8 cellular contexts compared by ENCODE assay signal in the genomic region with DNA sequence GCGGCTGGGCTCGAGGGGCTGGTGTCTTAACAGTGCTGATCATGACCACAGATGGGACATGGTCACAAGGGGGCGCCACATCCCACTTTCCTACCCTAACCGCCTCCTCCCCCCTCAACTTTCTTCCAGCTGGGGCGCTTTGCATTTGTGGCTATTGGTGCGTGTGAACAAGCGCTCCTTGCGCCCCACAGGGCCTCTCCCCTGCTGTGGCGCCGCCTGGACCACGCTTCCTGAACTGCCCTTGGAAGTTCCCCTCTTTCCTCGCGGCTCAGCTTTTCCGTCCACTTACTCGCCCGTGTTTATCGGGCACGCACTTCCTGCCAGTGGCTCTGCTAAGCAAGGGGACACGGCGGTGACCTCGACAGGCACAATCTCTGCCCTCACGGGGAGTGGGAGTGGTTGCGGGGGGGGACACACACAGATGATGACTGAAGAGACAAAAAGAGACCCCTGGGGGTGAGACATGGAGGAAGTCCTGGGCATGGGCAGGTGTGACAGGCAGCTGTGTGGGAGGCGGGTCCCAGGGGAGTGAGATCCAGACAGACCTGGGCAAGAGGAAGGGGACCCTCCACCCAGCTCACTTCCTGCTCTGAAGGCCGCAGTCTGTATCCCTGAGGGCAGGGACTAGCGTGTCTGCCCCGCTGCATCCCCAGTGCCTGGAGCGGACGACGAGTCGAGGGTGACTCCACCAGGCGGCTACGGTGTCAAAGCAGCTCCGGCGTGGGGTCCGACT. TPM values are rescaled to one million over a fixed set of nuclear protein-coding genes. Genes with fewer than 3 reads are reported as not detected.
A peak's percentile ranks its signal among the peaks of the same experiment; 100 is the strongest.
DNase-seq lines count a peak whose midpoint lies in the region; ATAC-seq and TF ChIP-seq lines count a peak whose summit lies in the region.

No MANE protein-coding gene starts in this region.

- peaks cover 13% of the 10 kb centered on the region for H3K27me3 Mint-ChIP-seq in activated CD8-positive, alpha-beta T cell treated with anti-CD3 and anti-CD28 coated beads for 36 hours
- H3K27me3 Mint-ChIP-seq in effector memory CD8-positive, alpha-beta T cell = peaks cover 0 to 11% of the 10 kb centered on the region in 2 donors

- H3K4me3 ChIP-seq in mesodermal cell (ENCODE audit: extremely low read depth, insufficient read depth, low read length, poor library complexity, severe bottlenecking) = peak overlapping the region; percentile 33

- ATAC-seq in HG03097 (IDR thresholded peaks at IDR 0.05; ENCODE audit: low FRiP score, unreplicated experiment) = peak; percentile 63
- ATAC-seq in activated CD8-positive, alpha-beta T cell treated with anti-CD3 and anti-CD28 coated beads for 36 hours = peak; percentile 86
- ATAC-seq in effector memory CD8-positive, alpha-beta T cell (replicated peaks) = peak; percentile 77

- CTCF ChIA-PET in activated CD8-positive, alpha-beta T cell treated with anti-CD3 and anti-CD28 coated beads for 36 hours (lab: Charles Lee) = interaction anchor here (0.6 to 3.1 kb wide), 18 partner anchors 8 to 349 kb away, joined by 3 to 24 read pairs (median 5); no protein-coding TSS in a partner anchor

- intact Hi-C loops in activated CD8-positive, alpha-beta T cell treated with anti-CD3 and anti-CD28 coated beads for 36 hours (cut with micrococcal nuclease) = no loop called here

- H3K9me3 ChIP-seq in mesodermal cell (ENCODE audit: control insufficient read depth, low read length) = no peaks in the 10 kb centered on the region

- peak; percentile 23 for TF ChIP-seq CTCF in activated CD8-positive, alpha-beta T cell treated with anti-CD3 and anti-CD28 coated beads for 36 hours (IDR thresholded peaks at IDR 0.05)

- no peaks in the 10 kb centered on the region for H3K9me3 Mint-ChIP-seq in activated CD8-positive, alpha-beta T cell treated with anti-CD3 and anti-CD28 coated beads for 36 hours
- H3K9me3 Mint-ChIP-seq in effector memory CD8-positive, alpha-beta T cell = no peaks in the 10 kb centered on the region

- POLR2A ChIA-PET in activated CD8-positive, alpha-beta T cell treated with anti-CD3 and anti-CD28 coated beads for 36 hours (lab: Charles Lee) = interaction anchor here (0.9 kb wide), 1 partner anchor 29 kb away, joined by 3 read pairs; no protein-coding TSS in a partner anchor

- peak overlapping the region; percentile 48 for H3K4me3 Mint-ChIP-seq in activated CD8-positive, alpha-beta T cell treated with anti-CD3 and anti-CD28 coated beads for 36 hours
- peak overlapping the region; percentile 70 to 75 for H3K4me3 Mint-ChIP-seq in effector memory CD8-positive, alpha-beta T cell

- peaks cover 12% of the 10 kb centered on the region for H3K4me1 ChIP-seq in mesodermal cell (ENCODE audit: control insufficient read depth, insufficient read depth, low read length, poor library complexity, severe bottlenecking)

- H3K27ac Mint-ChIP-seq in activated CD8-positive, alpha-beta T cell treated with anti-CD3 and anti-CD28 coated beads for 36 hours = no peak overlapping the region
- H3K27ac Mint-ChIP-seq in effector memory CD8-positive, alpha-beta T cell = peak overlapping the region in 1 of 2 donors; percentile 73

- peaks cover 5% of the 10 kb centered on the region for H3K36me3 ChIP-seq in mesodermal cell (ENCODE audit: control insufficient read depth, insufficient read depth, low read length)

- DNase-seq in NCI-H1417 (lab: John Stamatoyannopoulos, UW) = peak in 2 of 3 experiments; percentile 65 to 85
- no peak for DNase-seq in NCI-H1417 treated with DMSO at 0.1 percent for 48 hours (lab: John Stamatoyannopoulos, UW)
- DNase-seq in NCI-H526 (lab: John Stamatoyannopoulos, UW) = peak; percentile 81 to 95
- peak; percentile 90 for DNase-seq in activated CD8-positive, alpha-beta T cell treated with anti-CD3 and anti-CD28 coated beads for 36 hours
- DNase-seq in effector memory CD8-positive, alpha-beta T cell = peak; percentile 57 to 61 (median 60)
- peak; percentile 49 for DNase-seq in stimulated activated CD8-positive, alpha-beta memory T cell treated with anti-CD3 and anti-CD28 coated beads, Interleukin-15, amount 100 ng/mL, for 1 hour (ENCODE audit: low read depth)

- no peaks in the 10 kb centered on the region for H3K36me3 Mint-ChIP-seq in activated CD8-positive, alpha-beta T cell treated with anti-CD3 and anti-CD28 coated beads for 36 hours (ENCODE audit: low read depth)
- H3K36me3 Mint-ChIP-seq in effector memory CD8-positive, alpha-beta T cell (ENCODE audit: insufficient read depth) = peaks cover 5% of the 10 kb centered on the region

- H3K4me1 Mint-ChIP-seq in activated CD8-positive, alpha-beta T cell treated with anti-CD3 and anti-CD28 coated beads for 36 hours (ENCODE audit: low read depth) = peaks cover 10% of the 10 kb centered on the region
- H3K4me1 Mint-ChIP-seq in effector memory CD8-positive, alpha-beta T cell (ENCODE audit: low read depth in 2 of 2) = peaks cover 8 to 11% of the 10 kb centered on the region in 2 donors

- peak overlapping the region; percentile 13 for H3K27ac ChIP-seq in mesodermal cell (ENCODE audit: low read depth, low read length, severe bottlenecking)

- WGBS in mesodermal cell (ENCODE audit: insufficient coverage in 2 of 2), 2 experiments = 5 to 8% methylated on average over 30 of the region's 36 CpGs

RNA-seq across cellular contexts. Expression of gene ZNF787, which starts 40.3 kb away (rescaled TPM):
- total RNA-seq in activated CD8-positive, alpha-beta T cell treated with anti-CD3 and anti-CD28 coated beads for 36 hours = 10 to 100 TPM; 24.2 to 25.8 TPM
- 30.1 TPM for polyA plus RNA-seq in mesodermal cell (2013, experiment 1 of 2)
- polyA plus RNA-seq in mesodermal cell (2013, experiment 2 of 2) = 25.7 TPM
